9 cellular contexts compared by ENCODE assay signal in the genomic region with DNA sequence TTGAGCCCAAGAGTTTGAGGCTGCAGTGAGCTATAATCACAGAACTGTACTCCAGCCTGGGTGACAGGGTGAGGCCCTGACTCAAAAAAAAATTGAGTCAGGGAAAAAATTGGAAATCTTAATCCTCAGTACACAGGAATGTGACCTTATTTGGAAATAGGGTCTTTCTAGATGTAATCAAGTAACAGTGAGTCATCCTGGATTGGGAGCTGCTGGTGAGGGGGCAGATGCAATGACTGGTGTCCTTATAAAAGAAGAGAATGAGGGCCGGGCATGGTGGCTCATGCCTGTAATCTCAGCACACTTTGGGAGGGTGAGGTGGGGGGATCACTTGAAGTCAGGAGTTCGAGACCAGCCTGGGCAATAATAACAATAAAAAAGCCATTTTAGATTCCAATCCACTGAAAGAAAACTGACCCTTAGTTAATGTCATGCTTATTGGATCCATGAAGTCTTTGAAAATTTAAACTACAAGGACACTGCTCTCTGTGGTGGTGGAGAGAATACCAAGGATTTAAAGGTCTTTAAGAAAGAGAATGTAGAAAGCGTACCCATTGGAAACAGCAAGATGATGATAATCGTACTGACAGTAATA. TPM values are rescaled to one million over a fixed set of nuclear protein-coding genes. Genes with fewer than 3 reads are reported as not detected.
A peak's percentile ranks its signal among the peaks of the same experiment; 100 is the strongest.
DNase-seq lines count a peak whose midpoint lies in the region; FAIRE-seq and TF ChIP-seq lines count a peak whose summit lies in the region.
"Not testable (repeated sequence)": the region's sequence is repeated elsewhere in the genome, so short reads cannot be mapped to it uniquely, and the experiment has no call there.
"Had no signal": no experiment of that assay in that cellular context is flagged by ENCODE, and none has a peak within 500 bp of the region (broad histone marks: within the 10 kb centered on the region; RNA-seq: fewer than 3 reads in every experiment).

No MANE protein-coding gene starts in this region.

- H3K27me3 ChIP-seq in adipocyte (replicated peaks; ENCODE audit: control insufficient read depth, insufficient read depth, low read length) = not testable (repeated sequence)

- not testable (repeated sequence) for H3K9me3 ChIP-seq in adipocyte (ENCODE audit: control insufficient read depth, low read length)

- H3K9ac ChIP-seq in adipocyte (ENCODE audit: low read length) = not testable (repeated sequence)

- not testable (repeated sequence) for H3K36me3 ChIP-seq in adipocyte (ENCODE audit: control insufficient read depth, insufficient read depth, low read length, severe bottlenecking)

- H3K4me3 ChIP-seq in adipocyte (ENCODE audit: low read length); choroid plexus epithelial cell (ENCODE audit: low read depth, low read length); fibroblast of villous mesenchyme (ENCODE audit: low read depth, low read length); retinal pigment epithelial cell (ENCODE audit: low read length): not testable (repeated sequence)

- H3K4me1 ChIP-seq in adipocyte (ENCODE audit: control insufficient read depth, insufficient read depth, low read length) = not testable (repeated sequence)

- not testable (repeated sequence) for FAIRE-seq in HTR-8/SVneo (lab: Jason Lieb, UNC)

- TF ChIP-seq CTCF in choroid plexus epithelial cell (conservative IDR thresholded peaks at IDR 0.05; ENCODE audit: low read depth, low read length); fibroblast of villous mesenchyme (IDR thresholded peaks at IDR 0.05; ENCODE audit: insufficient read depth, low read depth, low read length); retinal pigment epithelial cell (conservative IDR thresholded peaks at IDR 0.05; ENCODE audit: low read depth, low read length): not testable (repeated sequence)

- peak; percentile 20 for DNase-seq in ELF-1 (ENCODE audit: low read depth, low spot score)
- DNase-seq in HTR-8/SVneo (ENCODE audit: insufficient read length, low spot score) = peak; percentile 8
- peak; percentile 63 for DNase-seq in RPMI7951 (ENCODE audit: low read depth)
- DNase-seq in adipocyte (ENCODE audit: low read depth) = peak; percentile 58
- DNase-seq in choroid plexus epithelial cell (ENCODE audit: low read depth) = peak; percentile 33
- peak; percentile 72 for DNase-seq in fibroblast of villous mesenchyme (ENCODE audit: low read depth)
- peak; percentile 52 for DNase-seq in retinal pigment epithelial cell (ENCODE audit: low read depth)

RNA-seq across cellular contexts. Expression of a gene that starts 19.6 kb away (rescaled TPM):
- total RNA-seq in RPMI7951 (2014; rRNA removed; shearing (Covaris generic)) = not detected in 2 replicates
- under 0.01 TPM in 1 of 2 replicates, not detected in the other for total RNA-seq in fibroblast of villous mesenchyme
- total RNA-seq: OCI-LY7, osteoblast had no signal

Comparison
In these comparisons a context has a peak if more than half of its experiments do, and no peak if none do; other contexts are left out.
1. DNase-seq: peak in every context shown above with its lines; median percentile 72 in fibroblast of villous mesenchyme; 63 in RPMI7951; 58 in adipocyte; 52 in retinal pigment epithelial cell; 33 in choroid plexus epithelial cell; 20 in ELF-1; 8 in HTR-8/SVneo.